In genomic region chr1:25239681-25240541, GRCh38 we compare ENCODE assay signal across 8 cellular contexts. TPM values are rescaled to one million over a fixed set of nuclear protein-coding genes. Genes with fewer than 3 reads are reported as not detected.
DNase-seq lines count a peak whose midpoint lies in the region; ATAC-seq, FAIRE-seq and TF ChIP-seq lines count a peak whose summit lies in the region.

No MANE protein-coding gene starts in this region.

- H3K27me3 Mint-ChIP-seq in activated B cell treated with CpG ODN at 0.5 μM for 24 hours, result no peaks in the 10 kb centered on the region

- no peaks in the 10 kb centered on the region for H3K9me1 ChIP-seq in keratinocyte (ENCODE audit: control insufficient read depth, extremely low read depth, insufficient read depth, low read length)

- peak; percentile 73 for ATAC-seq in GM18868 (IDR thresholded peaks at IDR 0.05; ENCODE audit: unreplicated experiment)
- peak; percentile 62 for ATAC-seq in HG03108 (IDR thresholded peaks at IDR 0.05; ENCODE audit: unreplicated experiment)
- peak; percentile 87 for ATAC-seq in activated B cell treated with CpG ODN at 0.5 μM for 24 hours (ENCODE audit: low read depth)

- H3K4me2 ChIP-seq in keratinocyte (ENCODE audit: control insufficient read depth, extremely low read depth, insufficient read depth, low read depth, low read length), result peak overlapping the region; percentile 96

- FAIRE-seq in keratinocyte (lab: Jason Lieb, UNC), result peak; percentile 41

- peaks cover 13 to 19% of the 10 kb centered on the region in 2 experiments for H3K36me3 ChIP-seq in keratinocyte (ENCODE audit: control insufficient read depth in 2 of 2, extremely low read depth in 1 of 2, insufficient read depth in 2 of 2, low read length in 2 of 2)

- H3K9me3 Mint-ChIP-seq in activated B cell treated with CpG ODN at 0.5 μM for 24 hours, result no peaks in the 10 kb centered on the region

- H4K20me1 ChIP-seq in keratinocyte (ENCODE audit: control insufficient read depth, extremely low read depth, insufficient read depth, low read length), result no peaks in the 10 kb centered on the region

- no peaks in the 10 kb centered on the region for H3K9me3 ChIP-seq in keratinocyte (ENCODE audit: control insufficient read depth, low read depth, low read length)

- peaks cover 9% of the 10 kb centered on the region for H3K79me2 ChIP-seq in keratinocyte (ENCODE audit: control insufficient read depth, insufficient read depth, low read length)

- intact Hi-C loops in activated B cell treated with CpG ODN at 0.5 μM for 24 hours (cut with micrococcal nuclease), result loop anchor here (1.0 to 10.0 kb wide), 9 partner anchors 7 to 1048 kb away; partner anchors contain the start of genes NIPAL3, RSRP1, SRRM1 and STPG1

- H3K27me3 ChIP-seq in keratinocyte (ENCODE audit: control insufficient read depth, extremely low read depth, insufficient read depth, low read length), result no peaks in the 10 kb centered on the region

- H3K4me1 ChIP-seq in keratinocyte (ENCODE audit: control insufficient read depth, extremely low read depth, insufficient read depth, low read length), result peaks cover 15% of the 10 kb centered on the region

- H3K4me3 ChIP-seq in AG04449 (ENCODE audit: low read depth, low read length), result peak overlapping the region; percentile 55
- H3K4me3 ChIP-seq in keratinocyte (ENCODE audit: control insufficient read depth in 2 of 3, extremely low read depth in 1 of 3, insufficient read depth in 2 of 3, low read depth in 1 of 3, low read length in 3 of 3), result peak overlapping the region; percentile 28 to 74 (median 65)

- TF ChIP-seq CTCF in AG04449 (IDR thresholded peaks at IDR 0.05; ENCODE audit: insufficient read depth, low read length, missing control alignments) (peak; percentile 86), activated B cell treated with CpG ODN at 0.5 μM for 24 hours (IDR thresholded peaks at IDR 0.05) (no peak), keratinocyte (optimal IDR thresholded peaks at IDR 0.05 in 1 of 3, IDR thresholded peaks at IDR 0.05 in 1 of 3, conservative IDR thresholded peaks at IDR 0.05 in 1 of 3; ENCODE audit: extremely low read depth in 1 of 3, insufficient read depth in 2 of 3, low read length in 3 of 3) (peak; percentile 58 to 88 (median 78))

- CTCF ChIA-PET in AG04449 (lab: Yijun Ruan, JAX), result interaction anchor here (0.8 to 2.8 kb wide), 8 partner anchors 11 to 571 kb away, joined by 3 to 9 read pairs (median 3); no protein-coding TSS in a partner anchor
- CTCF ChIA-PET in activated B cell treated with CpG ODN at 0.5 μM for 24 hours (lab: Charles Lee), result interaction anchor here (0.7 to 1.6 kb wide), 4 partner anchors 9 to 248 kb away, joined by 3 to 10 read pairs (median 4); partner anchors contain the start of gene RSRP1

- peak overlapping the region; percentile 96 for H3K4me3 Mint-ChIP-seq in activated B cell treated with CpG ODN at 0.5 μM for 24 hours

- H3K9ac ChIP-seq in keratinocyte (ENCODE audit: control insufficient read depth, extremely low read depth, insufficient read depth, low read length), result peak overlapping the region; percentile 70

- POLR2A ChIA-PET in AG04449 (lab: Yijun Ruan, JAX) (interaction anchor here (0.7 to 2.1 kb wide), 5 partner anchors 8 to 131 kb away, joined by 3 to 9 read pairs (median 4); partner anchors contain the start of gene RSRP1), activated B cell treated with CpG ODN at 0.5 μM for 24 hours (lab: Charles Lee) (interaction anchor here (0.8 to 4.7 kb wide), 12 partner anchors 8 to 1260 kb away, joined by 3 to 25 read pairs (median 4); partner anchors contain the start of genes CLIC4, MACO1, SYF2 and TMEM50A)

- H3K27ac ChIP-seq in caudate nucleus (ENCODE audit: low read depth, low read length), result peak overlapping the region; percentile 63
- peak overlapping the region; percentile 74 for H3K27ac ChIP-seq in keratinocyte (ENCODE audit: control insufficient read depth, insufficient read depth, low read length)

- H3K27ac Mint-ChIP-seq in activated B cell treated with CpG ODN at 0.5 μM for 24 hours, result peak overlapping the region; percentile 97

- H3K36me3 Mint-ChIP-seq in activated B cell treated with CpG ODN at 0.5 μM for 24 hours (ENCODE audit: low read depth), result peaks cover 51% of the 10 kb centered on the region

- dilution Hi-C loops in keratinocyte (cut with MboI; ENCODE audit: extremely low pct_ligation_motif_present, low sequenced_read_pairs), result no loop called here

- H3K4me1 Mint-ChIP-seq in activated B cell treated with CpG ODN at 0.5 μM for 24 hours, result peaks cover 66% of the 10 kb centered on the region

- peak; percentile 50 for DNase-seq in AG04449 (ENCODE audit: low read depth, low spot score)
- DNase-seq in NCI-H2227 (lab: John Stamatoyannopoulos, UW; ENCODE audit: unreplicated experiment), result peak; percentile 97
- peak; percentile 79 for DNase-seq in activated B cell treated with CpG ODN at 0.5 μM for 24 hours
- peak in 60 of 61 donors; percentile 44 to 95 (median 83) for DNase-seq in caudate nucleus (lab: John Stamatoyannopoulos, UW)
- DNase-seq in keratinocyte (ENCODE audit: low read depth, low spot score), result no peak
- peak; percentile 88 to 93 (median 93) for DNase-seq in stimulated activated CD4-positive, alpha-beta T cell treated with anti-CD3 and anti-CD28 coated beads, Interleukin-12 subunit alpha, Interleukin-12 subunit beta, amount 100 ng/mL, for 48 hours (ENCODE audit: low read depth in 2 of 3, low spot score in 1 of 3)

- H2AFZ ChIP-seq in keratinocyte (ENCODE audit: control insufficient read depth, low read length), result peak overlapping the region; percentile 86

RNA-seq across cellular contexts. Expression of gene RSRP1, which starts 7.3 kb away (rescaled TPM):
- total RNA-seq in activated B cell treated with CpG ODN at 0.5 μM for 24 hours, result 179 and 222 TPM in 2 replicates
- polyA plus RNA-seq in keratinocyte, result 23.4 to 71.2 TPM (median 47.6 TPM) in 3 replicates
- 222 TPM for polyA plus RNA-seq in keratinocyte (2011; ENCODE audit: low read depth)
- polyA plus RNA-seq in keratinocyte (2011; cell fraction: cytosol; rRNA removed), result 4.1 and 6.7 TPM in 2 replicates
- polyA plus RNA-seq in keratinocyte (2011; cell fraction: nucleus; rRNA removed), result 195 and 236 TPM in 2 replicates
- polyA plus RNA-seq in keratinocyte (2012; ENCODE audit: low replicate concordance), result 16.6 and 73.3 TPM in 2 replicates
- 12.7 to 51.5 TPM (median 35.9 TPM) in 3 replicates for polyA minus RNA-seq in keratinocyte
- polyA minus RNA-seq in keratinocyte (2011; cell fraction: cytosol; rRNA and poly(A)+ RNA removed), result 12.3 TPM
- polyA minus RNA-seq in keratinocyte (2011; cell fraction: nucleus; rRNA and poly(A)+ RNA removed), result 71.4 and 90.7 TPM in 2 replicates

RNA-seq across cellular contexts. Expression of gene SYF2, which starts 7.6 kb away (rescaled TPM):
- 51.1 and 53.9 TPM in 2 replicates for total RNA-seq in activated B cell treated with CpG ODN at 0.5 μM for 24 hours
- polyA plus RNA-seq in keratinocyte, result 19.3 to 31.8 TPM (median 20.6 TPM) in 3 replicates
- polyA plus RNA-seq in keratinocyte (2011; ENCODE audit: low read depth), result 176 TPM
- polyA plus RNA-seq in keratinocyte (2011; cell fraction: cytosol; rRNA removed), result 19.3 and 36.1 TPM in 2 replicates
- polyA plus RNA-seq in keratinocyte (2011; cell fraction: nucleus; rRNA removed), result 14.8 and 23.5 TPM in 2 replicates
- polyA plus RNA-seq in keratinocyte (2012; ENCODE audit: low replicate concordance), result 27.8 and 63.5 TPM in 2 replicates
- 1.6 to 5.3 TPM in 2 of 3 replicates, not detected in the other for polyA minus RNA-seq in keratinocyte
- 9.0 TPM for polyA minus RNA-seq in keratinocyte (2011; cell fraction: cytosol; rRNA and poly(A)+ RNA removed)
- 3.3 and 7.8 TPM in 2 replicates for polyA minus RNA-seq in keratinocyte (2011; cell fraction: nucleus; rRNA and poly(A)+ RNA removed)

RNA-seq across cellular contexts. Expression of gene RHD, which starts 32.4 kb away (rescaled TPM):
- not detected in 2 replicates for total RNA-seq in activated B cell treated with CpG ODN at 0.5 μM for 24 hours
- polyA plus RNA-seq in keratinocyte, result not detected in 3 replicates
- not detected for polyA plus RNA-seq in keratinocyte (2011; ENCODE audit: low read depth)
- polyA plus RNA-seq in keratinocyte (2011; cell fraction: cytosol; rRNA removed), result not detected in 2 replicates
- polyA plus RNA-seq in keratinocyte (2011; cell fraction: nucleus; rRNA removed), result not detected in 2 replicates
- 0.06 TPM in 1 of 2 replicates, not detected in the other for polyA plus RNA-seq in keratinocyte (2012; ENCODE audit: low replicate concordance)
- not detected in 3 replicates for polyA minus RNA-seq in keratinocyte
- polyA minus RNA-seq in keratinocyte (2011; cell fraction: cytosol; rRNA and poly(A)+ RNA removed), result not detected
- polyA minus RNA-seq in keratinocyte (2011; cell fraction: nucleus; rRNA and poly(A)+ RNA removed), result not detected in 2 replicates
